Comparison of ENCODE assay signal across 2 cellular contexts in the genomic region with DNA sequence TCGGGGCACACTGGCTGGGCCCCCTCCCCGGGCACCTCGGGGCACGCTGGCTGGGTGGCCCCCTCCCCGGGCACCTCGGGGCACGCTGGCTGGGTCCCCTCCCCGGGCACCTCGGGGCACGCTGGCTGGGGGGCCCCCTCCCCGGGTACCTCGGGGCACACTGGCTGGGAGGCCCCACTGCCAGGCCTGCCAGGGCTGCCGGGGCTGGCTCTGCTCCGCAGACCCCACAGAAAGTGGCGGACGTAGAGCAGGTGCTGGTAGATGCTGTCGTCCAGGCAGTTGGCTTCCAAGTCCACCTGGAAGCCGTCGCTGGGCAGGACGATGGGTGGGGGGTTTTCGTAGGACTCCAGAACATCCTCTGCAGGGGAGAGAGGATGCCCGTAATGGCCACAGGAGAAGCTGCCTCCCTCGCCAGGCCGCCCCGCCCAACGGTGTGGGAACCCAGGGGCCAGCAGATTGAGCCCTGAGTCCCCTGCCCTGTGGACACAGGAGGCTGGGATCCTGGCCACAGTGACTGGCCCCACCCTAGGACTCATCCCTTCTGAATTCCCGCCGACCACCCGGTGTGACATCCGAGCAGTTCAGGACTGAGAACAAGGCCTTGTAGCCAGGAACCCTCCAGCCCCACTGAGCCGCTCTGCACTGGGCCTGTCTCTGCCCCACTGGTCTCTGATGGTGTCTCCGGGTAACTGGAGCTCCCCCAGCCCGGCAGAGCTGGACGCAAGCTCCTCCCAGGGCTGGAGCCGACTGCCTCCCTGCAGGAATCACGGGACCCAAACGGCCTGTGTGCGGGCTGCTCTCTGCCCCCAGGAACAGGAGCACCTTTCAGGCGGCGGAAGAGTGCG.
A peak's percentile ranks its signal among the peaks of the same experiment; 100 is the strongest.
TF ChIP-seq lines count a peak whose summit lies in the region.

No MANE protein-coding gene starts in this region.

TF ChIP-seq in K562, 482 proteins besides CTCF, POLR2A, EP300 and RAD21:
- TF ChIP-seq ZNF134 (CRISPR knock-in tag; conservative IDR thresholded peaks at IDR 0.05) (no peak), SRSF1 (IDR thresholded peaks at IDR 0.05; ENCODE audit: low read depth, low read length) (no peak), EHMT2 (IDR thresholded peaks at IDR 0.05) (no peak), EZH2 (IDR thresholded peaks at IDR 0.05; ENCODE audit: borderline replicate concordance, low read depth, low read length) (no peak), POLR2H (tag; IDR thresholded peaks at IDR 0.05; ENCODE audit: low read depth) (no peak), ZSCAN32 (CRISPR knock-in tag; IDR thresholded peaks at IDR 0.05) (no peak), CHD2 (IDR thresholded peaks at IDR 0.05; ENCODE audit: low read depth, low read length) (no peak), TAF15 (IDR thresholded peaks at IDR 0.05; ENCODE audit: low read depth, low read length) (no peak), THAP12 (CRISPR knock-in tag; IDR thresholded peaks at IDR 0.05) (no peak), USF2 (CRISPR knock-in tag; IDR thresholded peaks at IDR 0.05) (no peak), U2AF2 (optimal IDR thresholded peaks at IDR 0.05; ENCODE audit: low read depth, low read length) (no peak)
TF ChIP-seq in K562: peak in this region for 0.

TF ChIP-seq in HepG2, 621 proteins besides CTCF, POLR2A, EP300 and RAD21:
- TF ChIP-seq NR3C1 (CRISPR knock-in tag; IDR thresholded peaks at IDR 0.05): no peak
- no peak for TF ChIP-seq SAFB2 (CRISPR knock-in tag; IDR thresholded peaks at IDR 0.05; ENCODE audit: borderline replicate concordance, low read depth)
- no peak for TF ChIP-seq ZNF75D (CRISPR knock-in tag; IDR thresholded peaks at IDR 0.05; ENCODE audit: borderline replicate concordance)
- TF ChIP-seq ZMYM4 (CRISPR knock-in tag; IDR thresholded peaks at IDR 0.05): no peak
- TF ChIP-seq SRF (IDR thresholded peaks at IDR 0.05; ENCODE audit: low read depth, low read length): no peak
- TF ChIP-seq ELF3 (CRISPR knock-in tag; IDR thresholded peaks at IDR 0.05): no peak
- peak; percentile 75; the same call in 1 of the 2 replicates for TF ChIP-seq TFE3 (CRISPR knock-in tag; IDR thresholded peaks at IDR 0.05)
- no peak for TF ChIP-seq ZNF749 (CRISPR knock-in tag; IDR thresholded peaks at IDR 0.05; ENCODE audit: borderline replicate concordance)
- no peak for TF ChIP-seq PPARG (CRISPR knock-in tag; conservative IDR thresholded peaks at IDR 0.05)
- TF ChIP-seq SKIL (CRISPR knock-in tag; IDR thresholded peaks at IDR 0.05; ENCODE audit: borderline replicate concordance): 0 out of 2 replicates have a peak, but pooled peaks have one; percentile 28
- TF ChIP-seq, protein P1, sequence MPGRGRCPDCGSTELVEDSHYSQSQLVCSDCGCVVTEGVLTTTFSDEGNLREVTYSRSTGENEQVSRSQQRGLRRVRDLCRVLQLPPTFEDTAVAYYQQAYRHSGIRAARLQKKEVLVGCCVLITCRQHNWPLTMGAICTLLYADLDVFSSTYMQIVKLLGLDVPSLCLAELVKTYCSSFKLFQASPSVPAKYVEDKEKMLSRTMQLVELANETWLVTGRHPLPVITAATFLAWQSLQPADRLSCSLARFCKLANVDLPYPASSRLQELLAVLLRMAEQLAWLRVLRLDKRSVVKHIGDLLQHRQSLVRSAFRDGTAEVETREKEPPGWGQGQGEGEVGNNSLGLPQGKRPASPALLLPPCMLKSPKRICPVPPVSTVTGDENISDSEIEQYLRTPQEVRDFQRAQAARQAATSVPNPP (CRISPR knock-in tag; IDR thresholded peaks at IDR 0.05): no peak
- no peak for TF ChIP-seq ETV6 (CRISPR knock-in tag; conservative IDR thresholded peaks at IDR 0.05)
- 0 out of 2 replicates have a peak, but pooled peaks have one; percentile 22 for TF ChIP-seq ZNF263 (CRISPR knock-in tag; IDR thresholded peaks at IDR 0.05)
- TF ChIP-seq ZEB1 (IDR thresholded peaks at IDR 0.05; ENCODE audit: insufficient replicate concordance, low read depth): no peak
- no peak for TF ChIP-seq RARA (CRISPR knock-in tag; IDR thresholded peaks at IDR 0.05)
- peak; percentile 36; the same call in 1 of the 2 replicates for TF ChIP-seq SAP130 (CRISPR knock-in tag; IDR thresholded peaks at IDR 0.05; ENCODE audit: low read depth)
- no peak for TF ChIP-seq POLR2AphosphoS5 (IDR thresholded peaks at IDR 0.05; ENCODE audit: low read depth, low read length)
- no peak for TF ChIP-seq MAZ (IDR thresholded peaks at IDR 0.05; ENCODE audit: borderline replicate concordance, low read depth, low read length)
- no peak for TF ChIP-seq MAZ (CRISPR knock-in tag; IDR thresholded peaks at IDR 0.05; ENCODE audit: low read depth)
- TF ChIP-seq HNF1A (IDR thresholded peaks at IDR 0.05; ENCODE audit: low read depth): no peak
- no peak for TF ChIP-seq HNF1A (CRISPR knock-in tag; IDR thresholded peaks at IDR 0.05; ENCODE audit: borderline replicate concordance)
- TF ChIP-seq RARG (CRISPR knock-in tag; IDR thresholded peaks at IDR 0.05; ENCODE audit: low read depth): no peak
- TF ChIP-seq, protein P2, sequence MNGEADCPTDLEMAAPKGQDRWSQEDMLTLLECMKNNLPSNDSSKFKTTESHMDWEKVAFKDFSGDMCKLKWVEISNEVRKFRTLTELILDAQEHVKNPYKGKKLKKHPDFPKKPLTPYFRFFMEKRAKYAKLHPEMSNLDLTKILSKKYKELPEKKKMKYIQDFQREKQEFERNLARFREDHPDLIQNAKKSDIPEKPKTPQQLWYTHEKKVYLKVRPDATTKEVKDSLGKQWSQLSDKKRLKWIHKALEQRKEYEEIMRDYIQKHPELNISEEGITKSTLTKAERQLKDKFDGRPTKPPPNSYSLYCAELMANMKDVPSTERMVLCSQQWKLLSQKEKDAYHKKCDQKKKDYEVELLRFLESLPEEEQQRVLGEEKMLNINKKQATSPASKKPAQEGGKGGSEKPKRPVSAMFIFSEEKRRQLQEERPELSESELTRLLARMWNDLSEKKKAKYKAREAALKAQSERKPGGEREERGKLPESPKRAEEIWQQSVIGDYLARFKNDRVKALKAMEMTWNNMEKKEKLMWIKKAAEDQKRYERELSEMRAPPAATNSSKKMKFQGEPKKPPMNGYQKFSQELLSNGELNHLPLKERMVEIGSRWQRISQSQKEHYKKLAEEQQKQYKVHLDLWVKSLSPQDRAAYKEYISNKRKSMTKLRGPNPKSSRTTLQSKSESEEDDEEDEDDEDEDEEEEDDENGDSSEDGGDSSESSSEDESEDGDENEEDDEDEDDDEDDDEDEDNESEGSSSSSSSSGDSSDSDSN (CRISPR knock-in tag; IDR thresholded peaks at IDR 0.05): 0 out of 2 replicates have a peak, but pooled peaks have one; percentile 56
- no peak for TF ChIP-seq ELF4 (CRISPR knock-in tag; IDR thresholded peaks at IDR 0.05; ENCODE audit: borderline replicate concordance)
- no peak for TF ChIP-seq NPAS2 (CRISPR knock-in tag; IDR thresholded peaks at IDR 0.05; ENCODE audit: borderline replicate concordance)
- TF ChIP-seq, protein P3, sequence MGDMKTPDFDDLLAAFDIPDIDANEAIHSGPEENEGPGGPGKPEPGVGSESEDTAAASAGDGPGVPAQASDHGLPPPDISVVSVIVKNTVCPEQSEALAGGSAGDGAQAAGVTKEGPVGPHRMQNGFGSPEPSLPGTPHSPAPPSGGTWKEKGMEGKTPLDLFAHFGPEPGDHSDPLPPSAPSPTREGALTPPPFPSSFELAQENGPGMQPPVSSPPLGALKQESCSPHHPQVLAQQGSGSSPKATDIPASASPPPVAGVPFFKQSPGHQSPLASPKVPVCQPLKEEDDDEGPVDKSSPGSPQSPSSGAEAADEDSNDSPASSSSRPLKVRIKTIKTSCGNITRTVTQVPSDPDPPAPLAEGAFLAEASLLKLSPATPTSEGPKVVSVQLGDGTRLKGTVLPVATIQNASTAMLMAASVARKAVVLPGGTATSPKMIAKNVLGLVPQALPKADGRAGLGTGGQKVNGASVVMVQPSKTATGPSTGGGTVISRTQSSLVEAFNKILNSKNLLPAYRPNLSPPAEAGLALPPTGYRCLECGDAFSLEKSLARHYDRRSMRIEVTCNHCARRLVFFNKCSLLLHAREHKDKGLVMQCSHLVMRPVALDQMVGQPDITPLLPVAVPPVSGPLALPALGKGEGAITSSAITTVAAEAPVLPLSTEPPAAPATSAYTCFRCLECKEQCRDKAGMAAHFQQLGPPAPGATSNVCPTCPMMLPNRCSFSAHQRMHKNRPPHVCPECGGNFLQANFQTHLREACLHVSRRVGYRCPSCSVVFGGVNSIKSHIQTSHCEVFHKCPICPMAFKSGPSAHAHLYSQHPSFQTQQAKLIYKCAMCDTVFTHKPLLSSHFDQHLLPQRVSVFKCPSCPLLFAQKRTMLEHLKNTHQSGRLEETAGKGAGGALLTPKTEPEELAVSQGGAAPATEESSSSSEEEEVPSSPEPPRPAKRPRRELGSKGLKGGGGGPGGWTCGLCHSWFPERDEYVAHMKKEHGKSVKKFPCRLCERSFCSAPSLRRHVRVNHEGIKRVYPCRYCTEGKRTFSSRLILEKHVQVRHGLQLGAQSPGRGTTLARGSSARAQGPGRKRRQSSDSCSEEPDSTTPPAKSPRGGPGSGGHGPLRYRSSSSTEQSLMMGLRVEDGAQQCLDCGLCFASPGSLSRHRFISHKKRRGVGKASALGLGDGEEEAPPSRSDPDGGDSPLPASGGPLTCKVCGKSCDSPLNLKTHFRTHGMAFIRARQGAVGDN (CRISPR knock-in tag; IDR thresholded peaks at IDR 0.05): peak; percentile 44
- no peak for TF ChIP-seq KLF6 (CRISPR knock-in tag; IDR thresholded peaks at IDR 0.05)
- TF ChIP-seq SP1 (IDR thresholded peaks at IDR 0.05): no peak
- no peak for TF ChIP-seq SP1 (CRISPR knock-in tag; IDR thresholded peaks at IDR 0.05)
